9 cellular contexts compared by ENCODE assay signal in genomic region chr14:93160353-93160801, GRCh38. TPM values are rescaled to one million over a fixed set of nuclear protein-coding genes. Genes with fewer than 3 reads are reported as not detected.
DNase-seq lines count a peak whose midpoint lies in the region; ATAC-seq and TF ChIP-seq lines count a peak whose summit lies in the region.
"Had no signal": no experiment of that assay in that cellular context is flagged by ENCODE, and none has a peak within 500 bp of the region (broad histone marks: within the 10 kb centered on the region; RNA-seq: fewer than 3 reads in every experiment).

No MANE protein-coding gene starts in this region.

- no peak overlapping the region for H3K4me3 ChIP-seq in dorsolateral prefrontal cortex
- H3K4me3 ChIP-seq: thoracic aorta had no signal

- H3K27me3 Mint-ChIP-seq in stimulated activated naive CD8-positive, alpha-beta T cell treated with anti-CD3 and anti-CD28 coated beads, Interleukin-15, amount 100 ng/mL, for 72 hours: no peaks in the 10 kb centered on the region

- intact Hi-C loops in dorsolateral prefrontal cortex (cut with DNase I): no loop called here

- no peak overlapping the region for H3K27ac Mint-ChIP-seq in stimulated activated naive CD8-positive, alpha-beta T cell treated with anti-CD3 and anti-CD28 coated beads, Interleukin-15, amount 100 ng/mL, for 72 hours

- peak in 40 of 56 donors; percentile 13 to 58 (median 40) for TF ChIP-seq CTCF in dorsolateral prefrontal cortex (IDR thresholded peaks at IDR 0.05 in 54 of 56, conservative IDR thresholded peaks at IDR 0.05 in 2 of 56; ENCODE audit: low read depth in 1 of 56, partially characterized antibody in 56 of 56)

- H3K27ac ChIP-seq in dorsolateral prefrontal cortex: no peak overlapping the region
- H3K27ac ChIP-seq: thoracic aorta had no signal

- no peaks in the 10 kb centered on the region for H3K4me1 Mint-ChIP-seq in stimulated activated naive CD8-positive, alpha-beta T cell treated with anti-CD3 and anti-CD28 coated beads, Interleukin-15, amount 100 ng/mL, for 72 hours

- ATAC-seq in stimulated activated naive CD8-positive, alpha-beta T cell treated with anti-CD3 and anti-CD28 coated beads, Interleukin-15, amount 100 ng/mL, for 72 hours: peak; percentile 55
- ATAC-seq in stimulated activated naive CD8-positive, alpha-beta T cell treated with anti-CD3 and anti-CD28 coated beads, Interleukin-15, Interleukin-2, amounts not matched to agents 100 U/mL and 50 U/mL, for 24 hours: no peak
- ATAC-seq in GM19328 (IDR thresholded peaks at IDR 0.05; ENCODE audit: unreplicated experiment) (no peak), HG02852 (IDR thresholded peaks at IDR 0.05; ENCODE audit: unreplicated experiment) (no peak), GM18517 (IDR thresholded peaks at IDR 0.05; ENCODE audit: unreplicated experiment) (no peak)

- H3K4me3 Mint-ChIP-seq in stimulated activated naive CD8-positive, alpha-beta T cell treated with anti-CD3 and anti-CD28 coated beads, Interleukin-15, amount 100 ng/mL, for 72 hours: no peak overlapping the region

- H3K27me3 ChIP-seq in dorsolateral prefrontal cortex: no peaks in the 10 kb centered on the region

- no peak for DNase-seq in stimulated activated naive CD8-positive, alpha-beta T cell treated with anti-CD3 and anti-CD28 coated beads, Interleukin-15, amount 100 ng/mL, for 72 hours
- no peak for DNase-seq in stimulated activated naive CD8-positive, alpha-beta T cell treated with anti-CD3 and anti-CD28 coated beads, Interleukin-15, Interleukin-2, amounts not matched to agents 100 U/mL and 50 U/mL, for 24 hours
- peak; percentile 75 for DNase-seq in NCI-H460 (ENCODE audit: extremely low read depth, low read depth)
- DNase-seq in dorsolateral prefrontal cortex: no peak
- no peak for DNase-seq in HPDE6-E6E7 (ENCODE audit: extremely low spot score)

- no peaks in the 10 kb centered on the region for H3K9me3 Mint-ChIP-seq in stimulated activated naive CD8-positive, alpha-beta T cell treated with anti-CD3 and anti-CD28 coated beads, Interleukin-15, amount 100 ng/mL, for 72 hours

RNA-seq across cellular contexts. Expression of gene MOAP1, which starts 24.3 kb away (rescaled TPM):
- 60.7 and 68.4 TPM in 2 replicates for total RNA-seq in NCI-H460 (2014; rRNA removed; shearing (Covaris generic))
- 59.1 and 65.6 TPM in 2 replicates for polyA plus RNA-seq in NCI-H460 (2014; cell fraction: nucleus; rRNA removed)
- total RNA-seq in dorsolateral prefrontal cortex: 100 to 1,000 TPM in 111 of 120 experiments, 10 to 100 TPM in 9; 71.5 to 285 (median 191) TPM

RNA-seq across cellular contexts. Expression of gene LYSET, which starts 24.7 kb away (rescaled TPM):
- 35.3 and 40.6 TPM in 2 replicates for total RNA-seq in NCI-H460 (2014; rRNA removed; shearing (Covaris generic))
- 16.0 and 28.7 TPM in 2 replicates for polyA plus RNA-seq in NCI-H460 (2014; cell fraction: nucleus; rRNA removed)
- 10 to 100 TPM in 115 of 120 experiments, 1 to 10 TPM in 5; 7.5 to 23.0 (median 15.3) TPM for total RNA-seq in dorsolateral prefrontal cortex

RNA-seq across cellular contexts. Expression of gene ITPK1, which starts 44.7 kb away (rescaled TPM):
- total RNA-seq in NCI-H460 (2014; rRNA removed; shearing (Covaris generic)): 183 and 194 TPM in 2 replicates
- polyA plus RNA-seq in NCI-H460 (2014; cell fraction: nucleus; rRNA removed): 140 and 167 TPM in 2 replicates
- total RNA-seq in dorsolateral prefrontal cortex: 100 to 1,000 TPM; 230 to 451 (median 314) TPM

RNA-seq across cellular contexts. Expression of gene GON7, which starts 46.5 kb away (rescaled TPM):
- 38.9 and 41.8 TPM in 2 replicates for total RNA-seq in NCI-H460 (2014; rRNA removed; shearing (Covaris generic))
- polyA plus RNA-seq in NCI-H460 (2014; cell fraction: nucleus; rRNA removed): 23.1 and 31.9 TPM in 2 replicates
- total RNA-seq in dorsolateral prefrontal cortex: 10 to 100 TPM in 23 of 120 experiments, 1 to 10 TPM in 97; 3.6 to 13.0 (median 8.3) TPM

RNA-seq across cellular contexts. Expression of gene UBR7, which starts 46.7 kb away (rescaled TPM):
- total RNA-seq in NCI-H460 (2014; rRNA removed; shearing (Covaris generic)): 29.2 and 38.1 TPM in 2 replicates
- 29.4 and 29.5 TPM in 2 replicates for polyA plus RNA-seq in NCI-H460 (2014; cell fraction: nucleus; rRNA removed)
- 10 to 100 TPM; 21.7 to 43.1 (median 30.0) TPM for total RNA-seq in dorsolateral prefrontal cortex
